ENCODE assay signal across 30 cellular contexts in the genomic region with DNA sequence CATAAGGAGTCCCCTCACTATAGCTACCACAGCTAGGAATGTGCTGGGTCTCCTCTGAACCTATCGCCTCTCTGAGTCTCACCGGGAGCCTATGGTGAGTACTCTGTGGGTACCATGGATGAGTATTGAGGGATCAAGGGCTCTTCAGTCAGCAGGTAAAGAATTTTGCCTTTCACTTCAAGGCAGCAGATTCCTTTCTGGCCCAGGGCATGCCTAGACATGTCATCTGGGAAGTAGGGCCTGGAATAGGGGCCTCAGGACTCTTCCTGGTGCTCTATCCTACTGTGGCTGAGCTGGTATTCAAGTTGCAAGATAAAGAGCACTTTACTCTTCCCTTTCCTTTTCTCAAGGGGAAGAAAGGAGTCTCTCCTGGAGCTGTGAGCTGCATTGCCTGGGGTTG.
"Had no signal": no experiment of that assay in that cellular context is flagged by ENCODE, and none has a peak within 500 bp of the region (broad histone marks: within the 10 kb centered on the region; RNA-seq: fewer than 3 reads in every experiment).

No MANE protein-coding gene starts in this region.

- FAIRE-seq: islet of Langerhans, pancreas, small intestine had no signal

- H3K27me3 ChIP-seq: body of pancreas, pancreas, sigmoid colon, stomach, thyroid gland, upper lobe of right lung had no signal

- H3K27ac Mint-ChIP-seq: activated CD4-positive, alpha-beta T cell treated with anti-CD3 and anti-CD28 coated beads for 36 hours; activated naive CD8-positive, alpha-beta T cell; naive thymus-derived CD4-positive, alpha-beta T cell; stimulated activated memory B cell treated with anti-CD40 and anti-IgM and Interleukin-4, amounts not matched to agents 10 μg/mL and 1 μg/mL and 100 μg/mL, for 72 hours; T-helper 2 cell treated with Interferon-gamma antibody and Interleukin-4, amounts not matched to agents 5 μg/mL and 100 μg/mL, for 36 hours had no signal

- H3K4me1 ChIP-seq: body of pancreas, pancreas, prostate gland, sigmoid colon, stomach, thyroid gland, upper lobe of right lung had no signal

- DNase-seq: activated CD4-positive, alpha-beta T cell treated with anti-CD3 and anti-CD28 coated beads for 36 hours; activated CD4-positive, alpha-beta T cell treated with anti-CD3 and anti-CD28 coated beads, Interleukin-2, amount 50 U/mL, for 4 hours; activated CD4-positive, CD25-positive, alpha-beta regulatory T cell; activated CD8-positive, alpha-beta memory T cell treated with anti-CD3 and anti-CD28 coated beads for 24 hours; activated effector memory CD4-positive, alpha-beta T cell treated with Interleukin-2 at 50 U/mL for 16 hours; activated naive CD4-positive, alpha-beta T cell treated with Interleukin-2 at 50 U/mL for 16 hours; anterior cingulate cortex; body of pancreas; dorsolateral prefrontal cortex; effector memory CD4-positive, alpha-beta T cell; foreskin fibroblast; left ventricle myocardium superior; midbrain; naive thymus-derived CD4-positive, alpha-beta T cell; nucleus accumbens; pancreas; sigmoid colon; small intestine; stimulated activated CD4-positive, alpha-beta T cell treated with anti-CD3 and anti-CD28 coated beads, Interleukin-1b, Interleukin-23, amount 100 ng/mL, for 48 hours; stimulated activated CD4-positive, alpha-beta T cell treated with anti-CD3 and anti-CD28 coated beads, Interleukin-4, amount 100 ng/mL, for 4 hours; stimulated activated CD8-positive, alpha-beta memory T cell treated with anti-CD3 and anti-CD28 coated beads, Interleukin-4, amount 100 ng/mL, for 48 hours; stomach; thyroid gland; upper lobe of right lung had no signal

- H3K36me3 Mint-ChIP-seq: activated naive CD8-positive, alpha-beta T cell; naive thymus-derived CD4-positive, alpha-beta T cell; stimulated activated memory B cell treated with anti-CD40 and anti-IgM and Interleukin-4, amounts not matched to agents 10 μg/mL and 1 μg/mL and 100 μg/mL, for 72 hours had no signal

- H3K27ac ChIP-seq: body of pancreas, coronary artery, dorsolateral prefrontal cortex, pancreas, prostate gland, sigmoid colon, stomach, thyroid gland, upper lobe of right lung had no signal

- H3K4me3 Mint-ChIP-seq: activated CD4-positive, alpha-beta T cell treated with anti-CD3 and anti-CD28 coated beads for 36 hours; activated naive CD8-positive, alpha-beta T cell; naive thymus-derived CD4-positive, alpha-beta T cell; stimulated activated memory B cell treated with anti-CD40 and anti-IgM and Interleukin-4, amounts not matched to agents 10 μg/mL and 1 μg/mL and 100 μg/mL, for 72 hours; T-helper 2 cell treated with Interferon-gamma antibody and Interleukin-4, amounts not matched to agents 5 μg/mL and 100 μg/mL, for 36 hours had no signal

- H3K9me3 Mint-ChIP-seq: stimulated activated memory B cell treated with anti-CD40 and anti-IgM and Interleukin-4, amounts not matched to agents 10 μg/mL and 1 μg/mL and 100 μg/mL, for 72 hours had no signal

- H3K27me3 Mint-ChIP-seq: activated naive CD8-positive, alpha-beta T cell had no signal

- H3K4me1 Mint-ChIP-seq: activated CD4-positive, alpha-beta T cell treated with anti-CD3 and anti-CD28 coated beads for 36 hours; naive thymus-derived CD4-positive, alpha-beta T cell; stimulated activated memory B cell treated with anti-CD40 and anti-IgM and Interleukin-4, amounts not matched to agents 10 μg/mL and 1 μg/mL and 100 μg/mL, for 72 hours had no signal

- H3K36me3 ChIP-seq: pancreas, prostate gland, sigmoid colon, stomach, thyroid gland, upper lobe of right lung had no signal

- H3K4me3 ChIP-seq: body of pancreas, coronary artery, dorsolateral prefrontal cortex, pancreas, prostate gland, sigmoid colon, stomach, thyroid gland, upper lobe of right lung had no signal

- ATAC-seq: activated CD4-positive, alpha-beta T cell treated with anti-CD3 and anti-CD28 coated beads for 36 hours; body of pancreas; left ventricle myocardium superior; naive thymus-derived CD4-positive, alpha-beta T cell; pancreas; stimulated activated memory B cell treated with anti-CD40 and anti-IgM and Interleukin-4, amounts not matched to agents 10 μg/mL and 1 μg/mL and 100 μg/mL, for 72 hours; upper lobe of right lung had no signal

- H3K9me3 ChIP-seq: body of pancreas, pancreas, prostate gland, sigmoid colon, thyroid gland, upper lobe of right lung had no signal
